In the genomic region with DNA sequence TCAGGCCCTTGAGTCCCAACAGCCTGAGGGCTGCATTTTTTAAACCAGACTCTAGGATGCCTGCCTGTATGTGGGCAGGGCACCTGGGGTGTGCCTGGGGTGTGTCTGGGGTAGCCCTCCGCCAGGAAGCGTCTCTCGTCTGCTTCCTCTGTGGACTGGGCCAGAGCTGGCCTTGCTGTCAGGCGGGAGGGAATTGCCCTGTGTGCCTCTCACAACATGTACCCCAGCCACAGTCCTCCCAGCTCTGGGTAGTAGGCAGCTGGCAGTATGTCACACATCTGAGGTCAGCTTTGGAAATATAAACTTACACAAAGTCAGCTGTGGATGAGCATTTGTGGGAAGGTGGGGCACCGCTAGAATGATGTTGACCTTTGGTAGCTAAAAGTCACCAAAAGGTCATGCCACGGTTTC, we compare ENCODE assay signal across 1 cellular context.
TF ChIP-seq lines count a peak whose summit lies in the region.

No MANE protein-coding gene starts in this region.

TF ChIP-seq in HEK293, 187 proteins besides CTCF, POLR2A, EP300 and RAD21:
- TF ChIP-seq ZIC2 (tag by site-specific recombination; IDR thresholded peaks at IDR 0.05) (peak; percentile 48), ZNF23 (tag by site-specific recombination; IDR thresholded peaks at IDR 0.05; ENCODE audit: borderline replicate concordance) (no peak), KLF1 (tag by site-specific recombination; IDR thresholded peaks at IDR 0.05) (peak; percentile 79)
